In genomic region chr11:12070446-12071267, GRCh38 we compare ENCODE assay signal across 18 cellular contexts. TPM values are rescaled to one million over a fixed set of nuclear protein-coding genes. Genes with fewer than 3 reads are reported as not detected.
DNase-seq lines count a peak whose midpoint lies in the region; ATAC-seq and TF ChIP-seq lines count a peak whose summit lies in the region.
"Had no signal": no experiment of that assay in that cellular context is flagged by ENCODE, and none has a peak within 500 bp of the region (broad histone marks: within the 10 kb centered on the region; RNA-seq: fewer than 3 reads in every experiment).

No MANE protein-coding gene starts in this region.

- H3K4me3 ChIP-seq in heart left ventricle (no peak overlapping the region), fibroblast of villous mesenchyme (ENCODE audit: low read depth, low read length) (no peak overlapping the region), neuronal stem cell (ENCODE audit: low read length in 2 of 2) (no peak overlapping the region)
- H3K4me3 ChIP-seq: adrenal gland, cardiac muscle cell had no signal

- no peak overlapping the region for H3K27ac ChIP-seq in heart left ventricle
- no peak overlapping the region for H3K27ac ChIP-seq in neuronal stem cell (replicated peaks; ENCODE audit: low read length)
- H3K27ac ChIP-seq: cardiac muscle cell had no signal

- H3K18ac ChIP-seq in neuronal stem cell (ENCODE audit: low read length), result peak overlapping the region; percentile 39

- no peaks in the 10 kb centered on the region for H3K9me3 ChIP-seq in heart left ventricle
- no peaks in the 10 kb centered on the region for H3K9me3 ChIP-seq in neuronal stem cell (replicated peaks in 1 of 2; ENCODE audit: control insufficient read depth in 2 of 2, insufficient read depth in 1 of 2, low read depth in 1 of 2, low read length in 2 of 2)
- H3K9me3 ChIP-seq: adrenal gland had no signal

- H4K8ac ChIP-seq in neuronal stem cell (ENCODE audit: low read depth, low read length), result no peak overlapping the region

- no peak for TF ChIP-seq CTCF in heart left ventricle (IDR thresholded peaks at IDR 0.05)
- TF ChIP-seq CTCF in fibroblast of villous mesenchyme (IDR thresholded peaks at IDR 0.05; ENCODE audit: insufficient read depth, low read depth, low read length), result no peak
- TF ChIP-seq CTCF in GM13977 (IDR thresholded peaks at IDR 0.05; ENCODE audit: extremely low read depth, insufficient read depth, missing control alignments), result no peak

- in situ Hi-C loops in GM13977 (cut with MboI; ENCODE audit: low pct_unique_long_range_greater_than_20kb, low sequenced_read_pairs, unreplicated experiment), result no loop called here

- H3K4me1 ChIP-seq in heart left ventricle (peaks cover 0 to 13% (median 9%) of the 10 kb centered on the region in 12 donors), neuronal stem cell (ENCODE audit: control insufficient read depth in 2 of 2, insufficient read depth in 1 of 2, low read depth in 1 of 2, low read length in 2 of 2) (peaks cover 14 to 23% of the 10 kb centered on the region in 2 donors)

- ATAC-seq in heart left ventricle (peak in 3 of 4 donors; percentile 12 to 40 (median 32)), HG03039 (IDR thresholded peaks at IDR 0.05; ENCODE audit: unreplicated experiment) (no peak), HG02588 (IDR thresholded peaks at IDR 0.05; ENCODE audit: unreplicated experiment) (no peak)

- H3K23ac ChIP-seq in neuronal stem cell (ENCODE audit: low read depth, low read length, poor library complexity), result no peak overlapping the region

- H2AFZ ChIP-seq in neuronal stem cell (ENCODE audit: low read length), result no peak overlapping the region

- H3K4me2 ChIP-seq in neuronal stem cell (ENCODE audit: insufficient read depth, low read length, poor library complexity, severe bottlenecking), result no peak overlapping the region

- DNase-seq in heart left ventricle, result no peak
- DNase-seq in cardiac septum (ENCODE audit: low spot score), result no peak
- DNase-seq in fibroblast of villous mesenchyme (ENCODE audit: low read depth), result peak; percentile 69
- no peak for DNase-seq in neuronal stem cell (ENCODE audit: low spot score)
- no peak for DNase-seq in NCI-H446 treated with DMSO at 0.1 percent for 48 hours (lab: John Stamatoyannopoulos, UW)
- DNase-seq in GM13977 (ENCODE audit: low spot score), result no peak
- DNase-seq: ACHN; activated effector memory CD4-positive, alpha-beta T cell treated with Interleukin-2 at 50 U/mL for 16 hours; effector CD8-positive, alpha-beta T cell; hypothalamus; NCI-H146; NCI-H82; small intestine; stimulated activated CD4-positive, alpha-beta T cell treated with anti-CD3 and anti-CD28 coated beads, Interleukin-4, amount 100 ng/mL, for 4 hours had no signal

- H2BK15ac ChIP-seq in neuronal stem cell (ENCODE audit: low read length), result peak overlapping the region; percentile 14

- no peak overlapping the region for H2BK120ac ChIP-seq in neuronal stem cell (ENCODE audit: low read depth, low read length)

- H3K79me1 ChIP-seq in neuronal stem cell (ENCODE audit: low read depth, low read length), result no peaks in the 10 kb centered on the region

- no peak overlapping the region for H3K14ac ChIP-seq in neuronal stem cell (ENCODE audit: low read length)

- no peak overlapping the region for H3K4ac ChIP-seq in neuronal stem cell (ENCODE audit: low read length)

- H3K36me3 ChIP-seq in heart left ventricle, result no peaks in the 10 kb centered on the region
- H3K36me3 ChIP-seq in neuronal stem cell (replicated peaks in 1 of 2; ENCODE audit: control insufficient read depth in 2 of 2, insufficient read depth in 2 of 2, low read length in 2 of 2), result no peaks in the 10 kb centered on the region
- H3K36me3 ChIP-seq: adrenal gland, cardiac muscle cell had no signal

- H3K27me3 ChIP-seq in heart left ventricle (no peaks in the 10 kb centered on the region), neuronal stem cell (ENCODE audit: control insufficient read depth in 3 of 3, insufficient read depth in 3 of 3, low read depth in 1 of 3, low read length in 3 of 3) (no peaks in the 10 kb centered on the region)
- H3K27me3 ChIP-seq: adrenal gland, cardiac muscle cell had no signal

- intact Hi-C loops in heart left ventricle (cut with DNase I), result loop anchor here in 1 of 10 donors (10.0 kb wide), 1 partner anchor 1104 kb away; no protein-coding TSS in a partner anchor
- intact Hi-C loops in cardiac septum (cut with DNase I), result no loop called here

- no peak overlapping the region for H2AK5ac ChIP-seq in neuronal stem cell (ENCODE audit: low read depth, low read length)

- 86 to 92% (median 91%) methylated on average over 11 to 14 of the region's 14 CpGs for WGBS in heart left ventricle, 4 donors
- no CpG with 5 or more reads among the region's 14 CpGs for WGBS in neuronal stem cell (ENCODE audit: extremely low coverage in 2 of 2, insufficient read length in 2 of 2, insufficient replicate concordance in 1 of 2), 2 donors

- H2BK12ac ChIP-seq in neuronal stem cell (ENCODE audit: low read length), result no peak overlapping the region

- no peak overlapping the region for H4K91ac ChIP-seq in neuronal stem cell (ENCODE audit: low read depth, low read length, poor library complexity)

- no peak overlapping the region for H3K9ac ChIP-seq in neuronal stem cell (ENCODE audit: low read depth, low read length, poor library complexity)

- no peak for TF ChIP-seq POLR2A in heart left ventricle (IDR thresholded peaks at IDR 0.05)

- H2BK5ac ChIP-seq in neuronal stem cell (ENCODE audit: low read length), result no peak overlapping the region

RNA-seq across cellular contexts. Expression of gene MICAL2, which starts 39.7 kb away (rescaled TPM):
- 100 to 1,000 TPM in 2 of 9 donors, 10 to 100 TPM in 7; 48.2 to 110 (median 87.8) TPM for total RNA-seq in heart left ventricle
- 10 to 100 TPM; 37.6 to 86.4 TPM for polyA plus RNA-seq in heart left ventricle
- 98.7 TPM for total RNA-seq in cardiac septum
- total RNA-seq in fibroblast of villous mesenchyme, result 164 and 323 TPM in 2 replicates
- polyA plus RNA-seq in neuronal stem cell (2013, experiment 1 of 2), result 0.36 TPM
- polyA plus RNA-seq in neuronal stem cell (2013, experiment 2 of 2), result 0.26 TPM

Comparison
In these comparisons a context has a peak if more than half of its experiments do, and no peak if none do; other contexts are left out.
1. ATAC-seq: peak in heart left ventricle (3 of 4); none in HG03039 (single experiment) and HG02588 (single experiment).